20 cellular contexts compared by ENCODE assay signal in the genomic region with DNA sequence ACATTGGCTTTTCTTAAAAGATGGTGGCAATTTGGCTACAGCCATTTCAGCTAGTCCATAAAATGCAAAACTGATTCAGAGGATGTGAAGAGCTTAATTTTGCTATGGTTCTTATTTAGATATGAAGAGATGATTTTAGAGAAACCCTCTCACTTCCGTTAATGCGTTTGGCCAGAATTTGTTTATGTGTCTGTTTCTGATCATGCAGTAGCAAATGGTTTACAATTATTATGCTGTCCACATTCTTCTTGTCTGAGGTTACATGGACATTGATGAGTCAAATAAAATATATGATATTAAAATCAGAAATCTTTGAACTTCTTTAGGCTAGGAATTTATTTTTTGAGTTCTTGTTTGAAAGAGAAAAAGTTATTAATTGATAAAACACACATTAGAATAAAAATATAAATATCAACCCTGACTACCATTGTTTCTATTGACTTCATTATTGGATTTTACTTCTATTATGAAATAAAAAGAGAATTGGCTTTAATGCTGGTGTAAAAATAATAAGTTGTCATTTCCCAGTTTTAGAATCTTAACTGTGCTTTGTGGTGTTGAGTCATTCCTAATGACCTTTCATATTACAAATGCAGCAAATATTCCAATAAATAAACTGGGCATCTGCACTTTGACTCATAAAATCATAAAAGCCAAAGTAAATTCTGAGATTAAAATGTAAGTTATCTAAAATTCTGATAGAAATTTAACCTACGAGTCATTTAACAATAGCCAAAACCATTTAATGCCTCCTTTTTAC.
A peak's percentile ranks its signal among the peaks of the same experiment; 100 is the strongest.
DNase-seq lines count a peak whose midpoint lies in the region; ATAC-seq, FAIRE-seq and TF ChIP-seq lines count a peak whose summit lies in the region.
"Had no signal": no experiment of that assay in that cellular context is flagged by ENCODE, and none has a peak within 500 bp of the region (broad histone marks: within the 10 kb centered on the region; RNA-seq: fewer than 3 reads in every experiment).

No MANE protein-coding gene starts in this region.

- 50% methylated on average over 3 of the region's 3 CpGs for WGBS in A549 (ENCODE audit: missing lambda C conversion rate)

- H3K27me3 Mint-ChIP-seq in CD4-positive, alpha-beta T cell: peaks cover 3% of the 10 kb centered on the region
- no peaks in the 10 kb centered on the region for H3K27me3 Mint-ChIP-seq in WTC11 (ENCODE audit: low read depth)

- no peak for TF ChIP-seq POLR2A in A549 (IDR thresholded peaks at IDR 0.05; ENCODE audit: low read length)

- no peak for DNase-seq in A549 (ENCODE audit: low read depth in 1 of 2, low spot score in 1 of 2)
- DNase-seq in LHCN-M2 (ENCODE audit: low read depth): peak; percentile 85
- DNase-seq in choroid plexus epithelial cell (ENCODE audit: low read depth): peak; percentile 70
- DNase-seq in iris pigment epithelial cell (ENCODE audit: low read depth): peak; percentile 82
- no peak for DNase-seq in H4 (ENCODE audit: low spot score)
- no peak for DNase-seq in CD4-positive, alpha-beta T cell
- DNase-seq in WTC11 (ENCODE audit: low spot score): no peak
- DNase-seq: activated CD8-positive, alpha-beta memory T cell treated with anti-CD3 and anti-CD28 coated beads, Interleukin-2, amount 50 U/mL, for 4 hours; activated naive CD4-positive, alpha-beta T cell treated with Interleukin-2 at 50 U/mL for 16 hours; COR-L47; endodermal cell; left colon; NCI-H1092 treated with DMSO at 0.1 percent for 48 hours; NCI-H2171 treated with DMSO at 0.1 percent for 48 hours; SHP77 treated with DMSO at 0.1 percent for 48 hours; T-helper 9 cell; tibial artery had no signal

- H3K36me3 Mint-ChIP-seq in CD4-positive, alpha-beta T cell (ENCODE audit: low read depth): no peaks in the 10 kb centered on the region
- H3K36me3 Mint-ChIP-seq in WTC11: no peaks in the 10 kb centered on the region

- no peak overlapping the region for H3K4me3 Mint-ChIP-seq in CD4-positive, alpha-beta T cell
- no peak overlapping the region for H3K4me3 Mint-ChIP-seq in WTC11
- H3K4me3 Mint-ChIP-seq: endodermal cell had no signal

- intact Hi-C loops in CD4-positive, alpha-beta T cell (cut with DNase I, micrococcal nuclease): no loop called here

- no peak for FAIRE-seq in A549 (lab: Jason Lieb, UNC)

- H3K27me3 ChIP-seq in CD4-positive, alpha-beta T cell (ENCODE audit: control insufficient read depth, insufficient read depth, low read length): no peaks in the 10 kb centered on the region
- H3K27me3 ChIP-seq: hepatocyte, tibial artery had no signal

- POLR2A ChIA-PET in A549 (lab: Yijun Ruan, JAX) (no interaction called here), WTC11 (lab: Charles Lee) (no interaction called here)
- POLR2A ChIA-PET in CD4-positive, alpha-beta T cell (lab: Charles Lee): no interaction called here

- ATAC-seq in A549: no peak
- ATAC-seq in CD4-positive, alpha-beta T cell (ENCODE audit: poor library complexity): no peak
- ATAC-seq in GM19324 (IDR thresholded peaks at IDR 0.05; ENCODE audit: low FRiP score, unreplicated experiment): no peak
- ATAC-seq in WTC11: no peak
- ATAC-seq: left colon, mucosa of descending colon had no signal

- H3K4me2 ChIP-seq in A549: peak overlapping the region; percentile 49
- H3K4me2 ChIP-seq: hepatocyte had no signal

- TF ChIP-seq CTCF in A549 (IDR thresholded peaks at IDR 0.05): no peak
- TF ChIP-seq CTCF in choroid plexus epithelial cell (conservative IDR thresholded peaks at IDR 0.05; ENCODE audit: low read depth, low read length): no peak
- no peak for TF ChIP-seq CTCF in CD4-positive, alpha-beta T cell (IDR thresholded peaks at IDR 0.05)
- no peak for TF ChIP-seq CTCF in WTC11 (IDR thresholded peaks at IDR 0.05)

- H3K4me3 ChIP-seq in A549: no peak overlapping the region
- no peak overlapping the region for H3K4me3 ChIP-seq in choroid plexus epithelial cell (ENCODE audit: low read depth, low read length)
- H3K4me3 ChIP-seq: hepatocyte, mucosa of descending colon, tibial artery had no signal

- peaks cover 21% of the 10 kb centered on the region for H3K4me1 ChIP-seq in A549

- H3K27ac Mint-ChIP-seq in CD4-positive, alpha-beta T cell: no peak overlapping the region
- no peak overlapping the region for H3K27ac Mint-ChIP-seq in WTC11
- H3K27ac Mint-ChIP-seq: endodermal cell had no signal

- H3K9me3 Mint-ChIP-seq in CD4-positive, alpha-beta T cell: no peaks in the 10 kb centered on the region
- H3K9me3 Mint-ChIP-seq in WTC11: no peaks in the 10 kb centered on the region
- H3K9me3 Mint-ChIP-seq: endodermal cell had no signal

- TF ChIP-seq RAD21 in A549 (conservative IDR thresholded peaks at IDR 0.05 in 1 of 2, IDR thresholded peaks at IDR 0.05 in 1 of 2): no peak

- no peak for TF ChIP-seq EP300 in A549 (IDR thresholded peaks at IDR 0.05)

- peak overlapping the region; percentile 33 to 49; a peak in 3 of 6 replicates for H3K27ac ChIP-seq in A549
- no peak overlapping the region for H3K27ac ChIP-seq in CD4-positive, alpha-beta T cell (ENCODE audit: low read depth, low read length)
- H3K27ac ChIP-seq: hepatocyte had no signal

- CTCF ChIA-PET in A549 (lab: Yijun Ruan, JAX) (no interaction called here), WTC11 (lab: Charles Lee) (no interaction called here)
- CTCF ChIA-PET in CD4-positive, alpha-beta T cell (lab: Charles Lee): no interaction called here

- no peaks in the 10 kb centered on the region for H3K4me1 Mint-ChIP-seq in CD4-positive, alpha-beta T cell (ENCODE audit: low read depth)
- 0 out of 2 replicates have a peak, but pooled peaks cover 3% of the 10 kb centered on the region for H3K4me1 Mint-ChIP-seq in WTC11
- H3K4me1 Mint-ChIP-seq: endodermal cell had no signal

- no peaks in the 10 kb centered on the region for H3K9me3 ChIP-seq in A549
- no peaks in the 10 kb centered on the region for H3K9me3 ChIP-seq in CD4-positive, alpha-beta T cell (ENCODE audit: control insufficient read depth, low read length)
- H3K9me3 ChIP-seq: mucosa of descending colon, tibial artery had no signal

TF ChIP-seq in A549, 52 proteins besides CTCF, POLR2A, EP300 and RAD21:
- TF ChIP-seq FOSL2 (IDR thresholded peaks at IDR 0.05) (peak; percentile 32; the same call in 1 of the 2 replicates), FOSL2 (CRISPR knock-in tag; IDR thresholded peaks at IDR 0.05) (peak; percentile 32; the same call in 1 of the 2 replicates), CEBPB (IDR thresholded peaks at IDR 0.05) (no peak), JUNB (IDR thresholded peaks at IDR 0.05) (peak; percentile 49; the same call in 1 of the 2 replicates)

TF ChIP-seq in WTC11, 78 proteins besides CTCF, POLR2A, EP300 and RAD21 (continues in another document):
- TF ChIP-seq, protein P1, sequence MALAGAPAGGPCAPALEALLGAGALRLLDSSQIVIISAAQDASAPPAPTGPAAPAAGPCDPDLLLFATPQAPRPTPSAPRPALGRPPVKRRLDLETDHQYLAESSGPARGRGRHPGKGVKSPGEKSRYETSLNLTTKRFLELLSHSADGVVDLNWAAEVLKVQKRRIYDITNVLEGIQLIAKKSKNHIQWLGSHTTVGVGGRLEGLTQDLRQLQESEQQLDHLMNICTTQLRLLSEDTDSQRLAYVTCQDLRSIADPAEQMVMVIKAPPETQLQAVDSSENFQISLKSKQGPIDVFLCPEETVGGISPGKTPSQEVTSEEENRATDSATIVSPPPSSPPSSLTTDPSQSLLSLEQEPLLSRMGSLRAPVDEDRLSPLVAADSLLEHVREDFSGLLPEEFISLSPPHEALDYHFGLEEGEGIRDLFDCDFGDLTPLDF (CRISPR knock-in tag; IDR thresholded peaks at IDR 0.05): no peak
- TF ChIP-seq ZNF396 (CRISPR knock-in tag; IDR thresholded peaks at IDR 0.05; ENCODE audit: borderline replicate concordance) (no peak), CREM (CRISPR knock-in tag; IDR thresholded peaks at IDR 0.05) (no peak), ZNF263 (CRISPR knock-in tag; IDR thresholded peaks at IDR 0.05; ENCODE audit: low read depth) (no peak), ZNF121 (CRISPR knock-in tag; IDR thresholded peaks at IDR 0.05) (no peak), NFYB (CRISPR knock-in tag; conservative IDR thresholded peaks at IDR 0.05; ENCODE audit: low read depth) (no peak), ATF1 (CRISPR knock-in tag; IDR thresholded peaks at IDR 0.05) (no peak), ZNF416 (CRISPR knock-in tag; IDR thresholded peaks at IDR 0.05) (no peak)
- TF ChIP-seq, protein P2, sequence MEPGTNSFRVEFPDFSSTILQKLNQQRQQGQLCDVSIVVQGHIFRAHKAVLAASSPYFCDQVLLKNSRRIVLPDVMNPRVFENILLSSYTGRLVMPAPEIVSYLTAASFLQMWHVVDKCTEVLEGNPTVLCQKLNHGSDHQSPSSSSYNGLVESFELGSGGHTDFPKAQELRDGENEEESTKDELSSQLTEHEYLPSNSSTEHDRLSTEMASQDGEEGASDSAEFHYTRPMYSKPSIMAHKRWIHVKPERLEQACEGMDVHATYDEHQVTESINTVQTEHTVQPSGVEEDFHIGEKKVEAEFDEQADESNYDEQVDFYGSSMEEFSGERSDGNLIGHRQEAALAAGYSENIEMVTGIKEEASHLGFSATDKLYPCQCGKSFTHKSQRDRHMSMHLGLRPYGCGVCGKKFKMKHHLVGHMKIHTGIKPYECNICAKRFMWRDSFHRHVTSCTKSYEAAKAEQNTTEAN (CRISPR knock-in tag; IDR thresholded peaks at IDR 0.05): no peak
- TF ChIP-seq, protein P3, sequence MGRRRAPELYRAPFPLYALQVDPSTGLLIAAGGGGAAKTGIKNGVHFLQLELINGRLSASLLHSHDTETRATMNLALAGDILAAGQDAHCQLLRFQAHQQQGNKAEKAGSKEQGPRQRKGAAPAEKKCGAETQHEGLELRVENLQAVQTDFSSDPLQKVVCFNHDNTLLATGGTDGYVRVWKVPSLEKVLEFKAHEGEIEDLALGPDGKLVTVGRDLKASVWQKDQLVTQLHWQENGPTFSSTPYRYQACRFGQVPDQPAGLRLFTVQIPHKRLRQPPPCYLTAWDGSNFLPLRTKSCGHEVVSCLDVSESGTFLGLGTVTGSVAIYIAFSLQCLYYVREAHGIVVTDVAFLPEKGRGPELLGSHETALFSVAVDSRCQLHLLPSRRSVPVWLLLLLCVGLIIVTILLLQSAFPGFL (CRISPR knock-in tag; IDR thresholded peaks at IDR 0.05; ENCODE audit: borderline replicate concordance): no peak
- TF ChIP-seq, protein P4, sequence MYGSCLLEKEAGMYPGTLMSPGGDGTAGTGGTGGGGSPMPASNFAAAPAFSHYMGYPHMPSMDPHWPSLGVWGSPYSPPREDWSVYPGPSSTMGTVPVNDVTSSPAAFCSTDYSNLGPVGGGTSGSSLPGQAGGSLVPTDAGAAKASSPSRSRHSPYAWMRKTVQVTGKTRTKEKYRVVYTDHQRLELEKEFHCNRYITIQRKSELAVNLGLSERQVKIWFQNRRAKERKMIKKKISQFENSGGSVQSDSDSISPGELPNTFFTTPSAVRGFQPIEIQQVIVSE (CRISPR knock-in tag; IDR thresholded peaks at IDR 0.05; ENCODE audit: borderline replicate concordance): no peak

Comparison
In these comparisons a context has a peak if more than half of its experiments do, and no peak if none do; other contexts are left out.
1. DNase-seq: peak in LHCN-M2 (single experiment), choroid plexus epithelial cell (single experiment) and iris pigment epithelial cell (single experiment); none in A549 (0 of 2), H4 (single experiment), CD4-positive, alpha-beta T cell (0 of 10) and WTC11 (single experiment).